Comparison of ENCODE assay signal across 32 cellular contexts in genomic region chr2:11629215-11629614, GRCh38. TPM values are rescaled to one million over a fixed set of nuclear protein-coding genes. Genes with fewer than 3 reads are reported as not detected.
"Had no signal": no experiment of that assay in that cellular context is flagged by ENCODE, and none has a peak within 500 bp of the region (broad histone marks: within the 10 kb centered on the region; RNA-seq: fewer than 3 reads in every experiment).

No MANE protein-coding gene starts in this region.

- H3K4me1 ChIP-seq: pancreas, spleen, suprapubic skin, testis, tibial artery, transverse colon, upper lobe of right lung, uterus had no signal

- H3K27ac ChIP-seq: neutrophil, pancreas, psoas muscle, skin epidermis, spleen, suprapubic skin, testis, tibial artery, transverse colon, upper lobe of right lung, uterus had no signal

- H3K27ac Mint-ChIP-seq: natural killer cell; nephron; stimulated activated memory B cell treated with anti-CD40 and anti-IgM and Interleukin-4, amounts not matched to agents 10 μg/mL and 1 μg/mL and 100 μg/mL, for 72 hours; type B pancreatic cell had no signal

- H3K4me3 Mint-ChIP-seq: naive thymus-derived CD4-positive, alpha-beta T cell; natural killer cell; nephron; stimulated activated memory B cell treated with anti-CD40 and anti-IgM and Interleukin-4, amounts not matched to agents 10 μg/mL and 1 μg/mL and 100 μg/mL, for 72 hours; stimulated activated naive CD8-positive, alpha-beta T cell treated with anti-CD3 and anti-CD28 coated beads, Interleukin-15, amount 100 ng/mL, for 72 hours; type B pancreatic cell had no signal

- H3K4me3 ChIP-seq: pancreas, psoas muscle, skin epidermis, smooth muscle cell, spleen, suprapubic skin, testis, tibial artery, transverse colon, upper lobe of right lung, uterus had no signal

- H3K36me3 Mint-ChIP-seq: naive thymus-derived CD4-positive, alpha-beta T cell; natural killer cell had no signal

- FAIRE-seq: pancreas had no signal

- H3K36me3 ChIP-seq: neutrophil, pancreas, spleen, transverse colon, upper lobe of right lung, uterus had no signal

- DNase-seq: naive thymus-derived CD4-positive, alpha-beta T cell; natural killer cell; nucleus accumbens; pancreas; psoas muscle; right cardiac atrium; spleen; stimulated activated CD4-positive, alpha-beta T cell treated with anti-CD3 and anti-CD28 coated beads, Interleukin-12 subunit alpha, Interleukin-12 subunit beta, amount 100 ng/mL, for 4 hours; stimulated activated CD4-positive, alpha-beta T cell treated with anti-CD3 and anti-CD28 coated beads, Interleukin-1b, Interleukin-23, amount 100 ng/mL, for 48 hours; stimulated activated CD4-positive, alpha-beta T cell treated with anti-CD3 and anti-CD28 coated beads, Interleukin-4, amount 100 ng/mL, for 1 hour; stimulated activated naive CD4-positive, alpha-beta T cell; stimulated activated naive CD8-positive, alpha-beta T cell treated with anti-CD3 and anti-CD28 coated beads, Interleukin-15, amount 100 ng/mL, for 72 hours; stimulated activated naive CD8-positive, alpha-beta T cell treated with anti-CD3 and anti-CD28 coated beads, Interleukin-15, Interleukin-2, amounts not matched to agents 100 U/mL and 50 U/mL, for 24 hours; substantia nigra; testis; tibial artery; transverse colon; upper lobe of right lung; uterus had no signal

- H3K9me3 ChIP-seq: neutrophil, pancreas, psoas muscle, suprapubic skin, testis, transverse colon, upper lobe of right lung, uterus had no signal

- H3K9me3 Mint-ChIP-seq: natural killer cell, type B pancreatic cell had no signal

- H3K27me3 ChIP-seq: neutrophil, pancreas, spleen, suprapubic skin, testis, tibial artery, transverse colon, upper lobe of right lung, uterus had no signal

- H3K4me2 ChIP-seq: smooth muscle cell had no signal

- H3K4me1 Mint-ChIP-seq: naive thymus-derived CD4-positive, alpha-beta T cell; natural killer cell; nephron; stimulated activated memory B cell treated with anti-CD40 and anti-IgM and Interleukin-4, amounts not matched to agents 10 μg/mL and 1 μg/mL and 100 μg/mL, for 72 hours; stimulated activated naive CD8-positive, alpha-beta T cell treated with anti-CD3 and anti-CD28 coated beads, Interleukin-15, amount 100 ng/mL, for 72 hours had no signal

- H3K27me3 Mint-ChIP-seq: stimulated activated naive CD8-positive, alpha-beta T cell treated with anti-CD3 and anti-CD28 coated beads, Interleukin-15, amount 100 ng/mL, for 72 hours; type B pancreatic cell had no signal

RNA-seq across cellular contexts. Expression of gene NTSR2, which starts 40.8 kb away (rescaled TPM):
- total RNA-seq: naive thymus-derived CD4-positive, alpha-beta T cell; natural killer cell; osteocyte; pancreas; posterior vena cava; renal cortical epithelial cell; sciatic nerve; smooth muscle cell; spleen; suprapubic skin; transverse colon; upper lobe of right lung; urinary bladder; uterus had no signal
- polyA plus RNA-seq: naive thymus-derived CD4-positive, alpha-beta T cell; neural cell; pancreas; smooth muscle cell; spleen had no signal
